Comparison of ENCODE assay signal across 8 cellular contexts in genomic region chr7:131188367-131189339, GRCh38.
DNase-seq lines count a peak whose midpoint lies in the region; ATAC-seq and TF ChIP-seq lines count a peak whose summit lies in the region.

No MANE protein-coding gene starts in this region.

- no peak overlapping the region for H3K4me3 ChIP-seq in breast epithelium
- no peak overlapping the region for H3K4me3 ChIP-seq in SK-N-SH (ENCODE audit: low read depth in 2 of 2, low read length in 1 of 2)
- peak overlapping the region in 1 of 2 experiments; percentile 17 for H3K4me3 ChIP-seq in mesenchymal stem cell (ENCODE audit: insufficient read depth in 1 of 2, low read depth in 1 of 2, low read length in 2 of 2)

- H3K23ac ChIP-seq in mesenchymal stem cell (ENCODE audit: low read length in 2 of 2), result peak overlapping the region in 1 of 2 experiments; percentile 34

- H3K9me3 ChIP-seq in breast epithelium (no peaks in the 10 kb centered on the region), SK-N-SH (peaks cover 5% of the 10 kb centered on the region; the same call in 1 of the 2 replicates), mesenchymal stem cell (ENCODE audit: control insufficient read depth, low read length) (peaks cover 23% of the 10 kb centered on the region)

- H3K4me3 Mint-ChIP-seq in MCF 10A (ENCODE audit: unreplicated experiment), result peak overlapping the region; percentile 48
- peak overlapping the region; percentile 60 for H3K4me3 Mint-ChIP-seq in activated naive CD8-positive, alpha-beta T cell
- H3K4me3 Mint-ChIP-seq in stimulated activated naive CD8-positive, alpha-beta T cell treated with anti-CD3 and anti-CD28 coated beads, Interleukin-15, Interleukin-2, amounts not matched to agents 100 ng/mL and 50 ng/mL, for 24 hours, result peak overlapping the region; percentile 79

- H3K36me3 ChIP-seq in breast epithelium, result no peaks in the 10 kb centered on the region
- no peaks in the 10 kb centered on the region for H3K36me3 ChIP-seq in SK-N-SH (replicated peaks in 1 of 2; ENCODE audit: control insufficient read depth in 1 of 2, insufficient read depth in 2 of 2, low read length in 1 of 2)
- H3K36me3 ChIP-seq in mesenchymal stem cell (ENCODE audit: control insufficient read depth in 1 of 2, insufficient read depth in 2 of 2, low read depth in 1 of 2, low read length in 2 of 2), result no peaks in the 10 kb centered on the region

- H3K14ac ChIP-seq in mesenchymal stem cell (ENCODE audit: low read length in 2 of 2), result peak overlapping the region in 1 of 2 experiments; percentile 2

- DNase-seq in MCF 10A (ENCODE audit: unreplicated experiment) (peak; percentile 94), breast epithelium (ENCODE audit: low spot score in 2 of 2) (no peak), SK-N-SH (no peak), mesenchymal stem cell (peak; percentile 98), cortex of kidney (lab: John Stamatoyannopoulos, UW) (no peak)

- H2AK5ac ChIP-seq in mesenchymal stem cell (ENCODE audit: low read length, severe bottlenecking), result peak overlapping the region; percentile 49

- intact Hi-C loops in MCF 10A (cut with micrococcal nuclease) (loop anchor here (1.0 to 10.0 kb wide), 2 partner anchors 56 to 78 kb away; no protein-coding TSS in a partner anchor), breast epithelium (cut with DNase I; ENCODE audit: low total_unique reads) (no loop called here)

- peak overlapping the region; percentile 38 to 70 for H2BK12ac ChIP-seq in mesenchymal stem cell (ENCODE audit: low read length in 2 of 2)

- peak; percentile 51 to 99; a peak in 3 of 4 replicates for TF ChIP-seq EP300 in SK-N-SH (IDR thresholded peaks at IDR 0.05; ENCODE audit: borderline replicate concordance in 1 of 2, low read depth in 1 of 2, low read length in 1 of 2)

- ATAC-seq in HG03066 (IDR thresholded peaks at IDR 0.05; ENCODE audit: low read depth, unreplicated experiment), result peak; percentile 75

- no peaks in the 10 kb centered on the region for H3K79me1 ChIP-seq in mesenchymal stem cell (replicated peaks; ENCODE audit: low read length, poor library complexity, severe bottlenecking)

- CTCF ChIA-PET in MCF 10A (lab: Yijun Ruan, JAX) (interaction anchor here (0.6 to 1.6 kb wide), 3 partner anchors 24 to 84 kb away, joined by 3 to 6 read pairs (median 5); no protein-coding TSS in a partner anchor), SK-N-SH (lab: Yijun Ruan, JAX) (interaction anchor here (1.1 to 1.6 kb wide), 2 partner anchors 64 to 148 kb away, joined by 3 read pairs; no protein-coding TSS in a partner anchor)

- H4K20me1 ChIP-seq in SK-N-SH (ENCODE audit: insufficient read depth), result no peaks in the 10 kb centered on the region

- H3K27ac Mint-ChIP-seq in MCF 10A (ENCODE audit: low read depth, unreplicated experiment), result peak overlapping the region; percentile 90
- H3K27ac Mint-ChIP-seq in activated naive CD8-positive, alpha-beta T cell, result peak overlapping the region; percentile 96
- H3K27ac Mint-ChIP-seq in stimulated activated naive CD8-positive, alpha-beta T cell treated with anti-CD3 and anti-CD28 coated beads, Interleukin-15, Interleukin-2, amounts not matched to agents 100 ng/mL and 50 ng/mL, for 24 hours, result peak overlapping the region; percentile 94

- peaks cover 18% of the 10 kb centered on the region for H3K4me1 Mint-ChIP-seq in MCF 10A (ENCODE audit: insufficient read depth, unreplicated experiment)
- H3K4me1 Mint-ChIP-seq in activated naive CD8-positive, alpha-beta T cell (ENCODE audit: low read depth), result peaks cover 57% of the 10 kb centered on the region
- peaks cover 66% of the 10 kb centered on the region for H3K4me1 Mint-ChIP-seq in stimulated activated naive CD8-positive, alpha-beta T cell treated with anti-CD3 and anti-CD28 coated beads, Interleukin-15, Interleukin-2, amounts not matched to agents 100 ng/mL and 50 ng/mL, for 24 hours (ENCODE audit: low read depth)

- H3K27me3 Mint-ChIP-seq in MCF 10A (ENCODE audit: insufficient read depth, unreplicated experiment), result no peaks in the 10 kb centered on the region
- no peaks in the 10 kb centered on the region for H3K27me3 Mint-ChIP-seq in activated naive CD8-positive, alpha-beta T cell
- no peaks in the 10 kb centered on the region for H3K27me3 Mint-ChIP-seq in stimulated activated naive CD8-positive, alpha-beta T cell treated with anti-CD3 and anti-CD28 coated beads, Interleukin-15, Interleukin-2, amounts not matched to agents 100 ng/mL and 50 ng/mL, for 24 hours

- H3K9me2 ChIP-seq in SK-N-SH, result no peaks in the 10 kb centered on the region

- H3K4me2 ChIP-seq in SK-N-SH (peak overlapping the region; percentile 30; the same call in 1 of the 2 replicates), mesenchymal stem cell (ENCODE audit: low read length, poor library complexity, severe bottlenecking) (no peak overlapping the region)

- H2AFZ ChIP-seq in SK-N-SH (ENCODE audit: low read depth) (peak overlapping the region; percentile 61), mesenchymal stem cell (ENCODE audit: low read depth, low read length) (no peak overlapping the region)

- H3K4me1 ChIP-seq in breast epithelium (no peaks in the 10 kb centered on the region), SK-N-SH (ENCODE audit: control insufficient read depth in 1 of 2, insufficient read depth in 2 of 2, low read depth in 1 of 2, low read length in 1 of 2) (peaks cover 7 to 25% of the 10 kb centered on the region in 2 experiments; a peak in 3 of 4 replicates), mesenchymal stem cell (ENCODE audit: control insufficient read depth, insufficient read depth, low read depth, low read length) (peaks cover 22% of the 10 kb centered on the region)

- peak overlapping the region; percentile 31; the same call in 1 of the 2 replicates for H3K9ac ChIP-seq in SK-N-SH
- peak overlapping the region; percentile 68 for H3K9ac ChIP-seq in mesenchymal stem cell (ENCODE audit: low read length)

- peak overlapping the region; percentile 21 for H2BK120ac ChIP-seq in mesenchymal stem cell (ENCODE audit: low read depth, low read length)

- no peak for TF ChIP-seq RAD21 in SK-N-SH (IDR thresholded peaks at IDR 0.05; ENCODE audit: low read length)

- no peaks in the 10 kb centered on the region for H3K79me2 ChIP-seq in SK-N-SH (ENCODE audit: insufficient read depth)

- peaks cover 10% of the 10 kb centered on the region for H3K36me3 Mint-ChIP-seq in MCF 10A (ENCODE audit: insufficient read depth, unreplicated experiment)
- no peaks in the 10 kb centered on the region for H3K36me3 Mint-ChIP-seq in activated naive CD8-positive, alpha-beta T cell
- peaks cover 7% of the 10 kb centered on the region for H3K36me3 Mint-ChIP-seq in stimulated activated naive CD8-positive, alpha-beta T cell treated with anti-CD3 and anti-CD28 coated beads, Interleukin-15, Interleukin-2, amounts not matched to agents 100 ng/mL and 50 ng/mL, for 24 hours (ENCODE audit: low read depth)

- peak overlapping the region; percentile 2 for H4K91ac ChIP-seq in mesenchymal stem cell (ENCODE audit: low read length)

- peak overlapping the region; percentile 81 for H4K8ac ChIP-seq in mesenchymal stem cell (ENCODE audit: low read length)

- TF ChIP-seq CTCF in MCF 10A (IDR thresholded peaks at IDR 0.05; ENCODE audit: unreplicated experiment) (no peak), breast epithelium (IDR thresholded peaks at IDR 0.05) (no peak), SK-N-SH (IDR thresholded peaks at IDR 0.05) (no peak)

- H3F3A ChIP-seq in SK-N-SH (replicated peaks; ENCODE audit: insufficient read depth), result peaks cover 27% of the 10 kb centered on the region

- H2BK15ac ChIP-seq in mesenchymal stem cell (ENCODE audit: low read depth, poor library complexity, severe bottlenecking), result peak overlapping the region; percentile 73

- WGBS in SK-N-SH (ENCODE audit: low lambda C conversion rate), result 17% methylated on average over 8 of the region's 8 CpGs
- 9% methylated on average over 7 of the region's 8 CpGs for WGBS in mesenchymal stem cell

- H3K27me3 ChIP-seq in breast epithelium, result no peaks in the 10 kb centered on the region
- H3K27me3 ChIP-seq in SK-N-SH (ENCODE audit: insufficient read depth), result no peaks in the 10 kb centered on the region
- no peaks in the 10 kb centered on the region for H3K27me3 ChIP-seq in mesenchymal stem cell (ENCODE audit: control insufficient read depth in 1 of 2, insufficient read depth in 1 of 2, low read length in 2 of 2)

- H3K18ac ChIP-seq in mesenchymal stem cell (ENCODE audit: low read depth in 1 of 2, low read length in 2 of 2), result peak overlapping the region; percentile 37 to 88

- H3K9me3 Mint-ChIP-seq in MCF 10A (ENCODE audit: unreplicated experiment), result peaks cover 7% of the 10 kb centered on the region
- H3K9me3 Mint-ChIP-seq in activated naive CD8-positive, alpha-beta T cell (ENCODE audit: low read depth), result no peaks in the 10 kb centered on the region
- H3K9me3 Mint-ChIP-seq in stimulated activated naive CD8-positive, alpha-beta T cell treated with anti-CD3 and anti-CD28 coated beads, Interleukin-15, Interleukin-2, amounts not matched to agents 100 ng/mL and 50 ng/mL, for 24 hours, result no peaks in the 10 kb centered on the region

- POLR2A ChIA-PET in MCF 10A (lab: Yijun Ruan, JAX), result interaction anchor here (0.6 to 3.9 kb wide), 19 partner anchors 9 to 305 kb away, joined by 3 to 36 read pairs (median 4); no protein-coding TSS in a partner anchor
- POLR2A ChIA-PET in SK-N-SH (lab: Yijun Ruan, JAX), result no interaction called here

- peak overlapping the region; percentile 22 to 73 for H3K4ac ChIP-seq in mesenchymal stem cell (ENCODE audit: low read depth in 1 of 2, low read length in 2 of 2)

- H2BK5ac ChIP-seq in mesenchymal stem cell (ENCODE audit: low read depth, low read length, poor library complexity, severe bottlenecking), result peak overlapping the region; percentile 74

- no peak for TF ChIP-seq POLR2A in breast epithelium (IDR thresholded peaks at IDR 0.05)

- H3K27ac ChIP-seq in breast epithelium, result peak overlapping the region in 1 of 2 donors; percentile 64
- peak overlapping the region; percentile 77 to 97 for H3K27ac ChIP-seq in SK-N-SH (ENCODE audit: low read depth in 2 of 2, low read length in 1 of 2)
- H3K27ac ChIP-seq in mesenchymal stem cell (ENCODE audit: low read length, poor library complexity, severe bottlenecking), result peak overlapping the region; percentile 85

- TSS peak; percentile 88 for BruUV-seq in MCF 10A (replicated peaks; lab: Mats Ljungman, UMichigan)

TF ChIP-seq in SK-N-SH, 30 proteins besides CTCF, POLR2A, EP300 and RAD21 (continues in another document):
- TF ChIP-seq ELF1 (IDR thresholded peaks at IDR 0.05), result peak; percentile 15; the same call in 1 of the 2 replicates
- TF ChIP-seq RXRA (IDR thresholded peaks at IDR 0.05; ENCODE audit: borderline replicate concordance, low read depth), result peak; percentile 97
- TF ChIP-seq MEF2A (IDR thresholded peaks at IDR 0.05; ENCODE audit: borderline replicate concordance, low read depth), result peak; percentile 70; the same call in 1 of the 2 replicates
- no peak for TF ChIP-seq FOXJ3 (CRISPR knock-in tag; IDR thresholded peaks at IDR 0.05)

Comparison
In these comparisons a context has a peak if more than half of its experiments do, and no peak if none do; other contexts are left out.
1. DNase-seq: peak in MCF 10A (single experiment) and mesenchymal stem cell (single experiment); none in breast epithelium (0 of 2), SK-N-SH (single experiment) and cortex of kidney (single experiment).
2. Peak in every context shown above with its lines, with median percentiles within 50 percentile points of each other: H3K27ac Mint-ChIP-seq and H3K4me3 Mint-ChIP-seq.